Comparison of ENCODE assay signal across 14 cellular contexts in genomic region chr18:51171208-51171607, GRCh38. TPM values are rescaled to one million over a fixed set of nuclear protein-coding genes. Genes with fewer than 3 reads are reported as not detected.
DNase-seq lines count a peak whose midpoint lies in the region; ATAC-seq, FAIRE-seq and TF ChIP-seq lines count a peak whose summit lies in the region.
"Had no signal": no experiment of that assay in that cellular context is flagged by ENCODE, and none has a peak within 500 bp of the region (broad histone marks: within the 10 kb centered on the region; RNA-seq: fewer than 3 reads in every experiment).

No MANE protein-coding gene starts in this region.

- WGBS in gastroesophageal sphincter (ENCODE audit: low coverage in 1 of 2), 2 donors: 93 to 100% methylated on average over 1 to 3 of the region's 3 CpGs

- H3K36me3 ChIP-seq in Peyer's patch: peaks cover 0 to 13% (median 0%) of the 10 kb centered on the region in 3 donors
- peaks cover 0 to 14% of the 10 kb centered on the region in 2 donors for H3K36me3 ChIP-seq in gastroesophageal sphincter

- no peaks in the 10 kb centered on the region for H3K27me3 ChIP-seq in Peyer's patch
- no peaks in the 10 kb centered on the region for H3K27me3 ChIP-seq in gastroesophageal sphincter
- H3K27me3 ChIP-seq: thyroid gland had no signal

- DNase-seq in GM12892 (ENCODE audit: insufficient read length) (no peak), activated gamma-delta T cell treated with Interleukin-2 at 50 U/mL for 16 hours (no peak), Peyer's patch (no peak)
- DNase-seq in activated T-cell treated with anti-CD3 and anti-CD28 coated beads, Interleukin-2, amount 50 U/mL, for 48 hours: peak; percentile 47 to 48
- DNase-seq: C1 segment of cervical spinal cord; caudate nucleus; NCI-H146; NK-92 treated with Interleukin-12 subunit alpha and Interleukin-12 subunit beta, amount 100 ng/mL, for 24 hours; thyroid gland had no signal

- no peak overlapping the region for H3K4me3 ChIP-seq in Peyer's patch
- H3K4me3 ChIP-seq in gastroesophageal sphincter: no peak overlapping the region
- H3K4me3 ChIP-seq: HAP-1, thyroid gland had no signal

- TF ChIP-seq EP300 in gastroesophageal sphincter (IDR thresholded peaks at IDR 0.05): no peak

- no peak for TF ChIP-seq CTCF in Peyer's patch (IDR thresholded peaks at IDR 0.05)
- no peak for TF ChIP-seq CTCF in gastroesophageal sphincter (IDR thresholded peaks at IDR 0.05)

- TF ChIP-seq POLR2A in GM12892 (IDR thresholded peaks at IDR 0.05; ENCODE audit: low read depth, low read length) (no peak), Peyer's patch (IDR thresholded peaks at IDR 0.05) (no peak), gastroesophageal sphincter (IDR thresholded peaks at IDR 0.05) (no peak)

- H3K4me1 ChIP-seq in Peyer's patch: no peaks in the 10 kb centered on the region
- H3K4me1 ChIP-seq in gastroesophageal sphincter: no peaks in the 10 kb centered on the region
- H3K4me1 ChIP-seq: HAP-1, thyroid gland had no signal

- H3K27ac ChIP-seq in Peyer's patch: no peak overlapping the region
- H3K27ac ChIP-seq in gastroesophageal sphincter: no peak overlapping the region
- H3K27ac ChIP-seq: thyroid gland had no signal

- peak; percentile 65 for FAIRE-seq in GM12892 (lab: Jason Lieb, UNC)

- peak; percentile 45 for ATAC-seq in GM19035 (IDR thresholded peaks at IDR 0.05; ENCODE audit: unreplicated experiment)
- ATAC-seq in HG02885 (IDR thresholded peaks at IDR 0.05; ENCODE audit: poor library complexity, unreplicated experiment): peak; percentile 63
- ATAC-seq in HG02763 (IDR thresholded peaks at IDR 0.05; ENCODE audit: unreplicated experiment): no peak
- no peak for ATAC-seq in gastroesophageal sphincter

- H3K9me3 ChIP-seq in Peyer's patch (no peaks in the 10 kb centered on the region), gastroesophageal sphincter (no peaks in the 10 kb centered on the region)
- H3K9me3 ChIP-seq: HAP-1, thyroid gland had no signal

RNA-seq across cellular contexts. Expression of gene MEX3C, which starts 26.3 kb away (rescaled TPM):
- polyA plus RNA-seq in GM12892 (2012; ENCODE audit: missing spikeins): 19.4 TPM
- total RNA-seq in Peyer's patch: 10 to 100 TPM; 16.5 to 37.1 (median 23.2) TPM
- 10 to 100 TPM; 24.7 to 35.2 (median 29.0) TPM for total RNA-seq in gastroesophageal sphincter

Comparison
In these comparisons a context has a peak if more than half of its experiments do, and no peak if none do; other contexts are left out.
1. DNase-seq: peak in activated T-cell treated with anti-CD3 and anti-CD28 coated beads, Interleukin-2, amount 50 U/mL, for 48 hours (2 of 2); none in GM12892 (single experiment), activated gamma-delta T cell treated with Interleukin-2 at 50 U/mL for 16 hours (single experiment) and Peyer's patch (0 of 3).
2. ATAC-seq: peak in GM19035 (single experiment) and HG02885 (single experiment); none in HG02763 (single experiment) and gastroesophageal sphincter (single experiment).